In genomic region chr6:29665942-29666825, GRCh38 we compare ENCODE assay signal across 1 cellular context.
TF ChIP-seq lines count a peak whose summit lies in the region.

No MANE protein-coding gene starts in this region.

TF ChIP-seq in HEK293T, 16 proteins besides CTCF, POLR2A, EP300 and RAD21:
- TF ChIP-seq TARDBP (IDR thresholded peaks at IDR 0.05) (no peak), L3MBTL2 (conservative IDR thresholded peaks at IDR 0.05) (no peak), SP1 (IDR thresholded peaks at IDR 0.05) (no peak), FOXM1 (IDR thresholded peaks at IDR 0.05; ENCODE audit: borderline replicate concordance) (no peak), CTBP1 (IDR thresholded peaks at IDR 0.05; ENCODE audit: borderline replicate concordance) (no peak), PKNOX1 (IDR thresholded peaks at IDR 0.05) (peak; percentile 83)
